8 cellular contexts compared by ENCODE assay signal in the genomic region with DNA sequence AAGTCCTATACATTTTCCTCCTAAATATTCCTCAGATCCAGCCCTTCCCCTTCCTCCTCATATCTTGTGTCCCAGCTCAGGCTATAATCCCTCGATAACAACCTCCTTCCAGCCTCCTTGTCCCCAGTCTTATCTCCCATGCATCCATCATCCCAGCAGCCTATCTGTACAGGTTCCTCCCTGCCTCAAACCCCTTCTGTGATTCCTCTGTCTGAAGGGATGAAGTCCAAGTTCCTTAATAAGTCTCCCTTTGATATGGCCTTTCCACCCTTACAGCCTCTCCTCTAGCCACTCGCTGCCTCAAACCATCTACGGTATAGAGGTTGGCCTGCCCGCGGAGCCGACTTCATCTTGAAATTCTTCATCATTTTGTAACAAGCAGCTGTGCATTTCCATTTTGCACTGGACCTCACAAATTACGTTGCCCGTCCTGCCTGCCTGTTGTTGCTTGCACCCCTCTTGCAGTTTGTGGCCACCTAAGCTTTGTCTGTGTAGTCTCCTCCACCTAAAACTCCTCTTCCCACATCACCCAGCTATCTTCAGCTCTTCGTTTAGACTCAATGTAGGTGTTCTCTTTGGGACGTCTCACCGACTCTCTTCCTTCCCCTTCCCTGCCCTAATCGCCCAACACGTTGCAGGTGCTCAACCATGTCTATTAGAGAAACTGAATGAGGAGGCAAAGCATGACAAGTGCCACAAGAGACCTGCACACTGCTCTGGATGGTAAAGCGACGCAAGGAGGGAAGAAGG. TPM values are rescaled to one million over a fixed set of nuclear protein-coding genes. Genes with fewer than 3 reads are reported as not detected.
DNase-seq lines count a peak whose midpoint lies in the region; ATAC-seq, FAIRE-seq and TF ChIP-seq lines count a peak whose summit lies in the region.

No MANE protein-coding gene starts in this region.

- peaks cover 19% of the 10 kb centered on the region for H3K79me2 ChIP-seq in GM23248 (ENCODE audit: insufficient read depth)

- FAIRE-seq in small intestine (lab: Jason Lieb, UNC), result no peak

- peaks cover 27% of the 10 kb centered on the region for H3K4me1 ChIP-seq in GM23248 (ENCODE audit: insufficient read depth)
- H3K4me1 ChIP-seq in small intestine (ENCODE audit: control insufficient read depth in 2 of 2, insufficient read depth in 1 of 2, low read depth in 1 of 2, low read length in 1 of 2), result peaks cover 3% of the 10 kb centered on the region in 2 donors

- in situ Hi-C loops in GM23248 (cut with MboI), result no loop called here

- WGBS in GM23248 (ENCODE audit: low coverage in 1 of 2, low lambda C conversion rate in 2 of 2, missing lambda C conversion rate in 2 of 2), 2 experiments, result 43 to 48% methylated on average over 15 of the region's 15 CpGs
- WGBS in small intestine, 3 donors, result 9 to 35% (median 28%) methylated on average over 15 of the region's 15 CpGs

- no peaks in the 10 kb centered on the region for H3K9me2 ChIP-seq in GM23248 (ENCODE audit: insufficient read depth)

- H3K36me3 ChIP-seq in GM23248 (ENCODE audit: low read depth), result peaks cover 9% of the 10 kb centered on the region; the same call in 1 of the 2 replicates
- H3K36me3 ChIP-seq in small intestine (ENCODE audit: control insufficient read depth in 2 of 2, insufficient read depth in 2 of 2, low read length in 2 of 2), result peaks cover 4% of the 10 kb centered on the region in 2 donors

- peak overlapping the region; percentile 96 for H3K27ac Mint-ChIP-seq in T-helper 17 cell

- peak overlapping the region; percentile 61 for H3K4me2 ChIP-seq in GM23248 (ENCODE audit: unreplicated experiment)

- peaks cover 15% of the 10 kb centered on the region; the same call in 1 of the 2 replicates for H3F3A ChIP-seq in GM23248 (ENCODE audit: insufficient read depth)

- H4K20me1 ChIP-seq in GM23248 (ENCODE audit: insufficient read depth), result no peaks in the 10 kb centered on the region

- H3K4me3 ChIP-seq in GM23248, result peak overlapping the region; percentile 48
- H3K4me3 ChIP-seq in fibroblast of villous mesenchyme (ENCODE audit: low read depth, low read length), result peak overlapping the region; percentile 43
- peak overlapping the region in 1 of 2 donors; percentile 22 for H3K4me3 ChIP-seq in small intestine (ENCODE audit: low read depth in 1 of 2, low read length in 2 of 2)

- 0 out of 2 replicates have a peak overlapping the region, but pooled peaks have one; percentile 32 for H3K9ac ChIP-seq in GM23248

- H3K27me3 Mint-ChIP-seq in T-helper 17 cell, result no peaks in the 10 kb centered on the region

- H3K9me3 ChIP-seq in GM23248 (ENCODE audit: low read depth) (no peaks in the 10 kb centered on the region), T-helper 17 cell (ENCODE audit: control insufficient read depth, low read length, poor library complexity, severe bottlenecking) (no peaks in the 10 kb centered on the region), small intestine (ENCODE audit: control insufficient read depth, low read depth) (no peaks in the 10 kb centered on the region)

- H3K27me3 ChIP-seq in GM23248 (replicated peaks; ENCODE audit: insufficient read depth) (no peaks in the 10 kb centered on the region), small intestine (ENCODE audit: control insufficient read depth in 2 of 2, insufficient read depth in 2 of 2, low read length in 2 of 2) (no peaks in the 10 kb centered on the region)

- peaks cover 3% of the 10 kb centered on the region for H3K36me3 Mint-ChIP-seq in T-helper 17 cell (ENCODE audit: low read depth)

- no peak for TF ChIP-seq CTCF in fibroblast of villous mesenchyme (IDR thresholded peaks at IDR 0.05; ENCODE audit: insufficient read depth, low read depth, low read length)

- ATAC-seq in T-helper 17 cell (no peak), GM18520 (IDR thresholded peaks at IDR 0.05; ENCODE audit: unreplicated experiment) (no peak), GM18511 (IDR thresholded peaks at IDR 0.05; ENCODE audit: unreplicated experiment) (no peak)

- H3K27ac ChIP-seq in GM23248 (no peak overlapping the region), small intestine (ENCODE audit: low read depth in 1 of 2, low read length in 1 of 2) (peak overlapping the region; percentile 35 to 38)

- DNase-seq in GM23248, result no peak
- DNase-seq in T-helper 17 cell, result no peak
- no peak for DNase-seq in fibroblast of villous mesenchyme (ENCODE audit: low read depth)
- DNase-seq in small intestine, result peak; percentile 66
- DNase-seq in stimulated activated CD4-positive, alpha-beta T cell treated with anti-CD3 and anti-CD28 coated beads, Interleukin-4, amount 100 ng/mL, for 1 hour, result no peak
- no peak for DNase-seq in DMS53 treated with DMSO at 0.1 percent for 48 hours (lab: John Stamatoyannopoulos, UW; ENCODE audit: unreplicated experiment)

- peak overlapping the region; percentile 92 for H2AFZ ChIP-seq in GM23248

- H3K4me3 Mint-ChIP-seq in T-helper 17 cell, result peak overlapping the region; percentile 98

- H3K4me1 Mint-ChIP-seq in T-helper 17 cell, result peaks cover 14% of the 10 kb centered on the region

RNA-seq across cellular contexts. Expression of gene CDK5RAP3, which starts 0.8 kb away (rescaled TPM):
- total RNA-seq in GM23248 (2014; rRNA removed; shearing (Covaris generic)), result 61.7 and 80.8 TPM in 2 replicates
- polyA plus RNA-seq in GM23248 (2016; fragmentation: Nextera tagmentation; extraction: Ambion mirVana), result 81.6 and 92.2 TPM in 2 replicates
- total RNA-seq in T-helper 17 cell, result 100 to 1,000 TPM; 228 to 231 TPM
- total RNA-seq in fibroblast of villous mesenchyme, result 32.4 and 41.6 TPM in 2 replicates
- 100 to 1,000 TPM; 169 to 721 (median 554) TPM for polyA plus RNA-seq in small intestine

RNA-seq across cellular contexts. Expression of gene PRR15L, which starts 12.5 kb away (rescaled TPM):
- not detected in 2 replicates for total RNA-seq in GM23248 (2014; rRNA removed; shearing (Covaris generic))
- polyA plus RNA-seq in GM23248 (2016; fragmentation: Nextera tagmentation; extraction: Ambion mirVana), result 0.16 TPM in 1 of 2 replicates, not detected in the other
- not detected for total RNA-seq in T-helper 17 cell
- total RNA-seq in fibroblast of villous mesenchyme, result not detected in 2 replicates
- polyA plus RNA-seq in small intestine, result 100 to 1,000 TPM; 182 to 388 (median 371) TPM

RNA-seq across cellular contexts. Expression of gene PNPO, which starts 28.8 kb away (rescaled TPM):
- 44.7 and 53.7 TPM in 2 replicates for total RNA-seq in GM23248 (2014; rRNA removed; shearing (Covaris generic))
- 20.0 and 22.7 TPM in 2 replicates for polyA plus RNA-seq in GM23248 (2016; fragmentation: Nextera tagmentation; extraction: Ambion mirVana)
- total RNA-seq in T-helper 17 cell, result 10 to 100 TPM in 1 of 2 donors, 1 to 10 TPM in 1; 7.1 to 10.5 TPM
- total RNA-seq in fibroblast of villous mesenchyme, result 20.0 and 49.2 TPM in 2 replicates
- polyA plus RNA-seq in small intestine, result 10 to 100 TPM; 10.8 to 20.8 (median 17.4) TPM
